In genomic region chr4:37686373-37687174, GRCh38 we compare ENCODE assay signal across 8 cellular contexts.
DNase-seq lines count a peak whose midpoint lies in the region; ATAC-seq lines count a peak whose summit lies in the region.

Gene RELL1 (minus strand): TSS chr4:37686376. CDS start chr4:37686287, 89 bp downstream.

- 0 out of 2 replicates have a peak, but pooled peaks cover 8% of the 10 kb centered on the region for H4K20me1 ChIP-seq in BLaER1

- DNase-seq in NCI-H748 treated with DMSO at 0.1 percent for 48 hours (lab: John Stamatoyannopoulos, UW) (peak; percentile 89), dedifferentiated amniotic fluid mesenchymal stem cell (ENCODE audit: extremely low spot score) (peak; percentile 100), left kidney (ENCODE audit: low read depth, low spot score) (peak; percentile 100)
- peak; percentile 98 for DNase-seq in activated CD4-positive, alpha-beta T cell treated with anti-CD3 and anti-CD28 coated beads, Interleukin-2, amount 50 U/mL, for 4 hours
- DNase-seq in stimulated activated CD4-positive, alpha-beta T cell treated with anti-CD3 and anti-CD28 coated beads, Interleukin-1b, Interleukin-23, amount 100 ng/mL, for 48 hours, result peak; percentile 99

- peak within 1 kb of the TSS; percentile 91 for H3K4me2 ChIP-seq in BLaER1

- peak within 1 kb of the TSS; percentile 95 for H3K4me3 ChIP-seq in BLaER1

- ATAC-seq in GM19397 (IDR thresholded peaks at IDR 0.05; ENCODE audit: unreplicated experiment) (peak; percentile 84), HG03565 (IDR thresholded peaks at IDR 0.05; ENCODE audit: unreplicated experiment) (peak; percentile 71)

- H3K27me3 ChIP-seq in BLaER1, result no peaks in the 10 kb centered on the region

- H3K27ac ChIP-seq in BLaER1, result peak within 1 kb of the TSS; percentile 87

- no peaks in the 10 kb centered on the region for H3K9me3 ChIP-seq in BLaER1

- peaks cover 38% of the 10 kb centered on the region for H3K4me1 ChIP-seq in BLaER1

- no peaks in the 10 kb centered on the region for H3K36me3 ChIP-seq in BLaER1

- H3K9ac ChIP-seq in BLaER1, result peak within 1 kb of the TSS; percentile 90

Comparison
In these comparisons a context has a peak if more than half of its experiments do, and no peak if none do; other contexts are left out.
1. Peak in every context shown above with its lines: DNase-seq, ATAC-seq, H3K4me3 ChIP-seq and H3K27ac ChIP-seq.